13 cellular contexts compared by ENCODE assay signal in the genomic region with DNA sequence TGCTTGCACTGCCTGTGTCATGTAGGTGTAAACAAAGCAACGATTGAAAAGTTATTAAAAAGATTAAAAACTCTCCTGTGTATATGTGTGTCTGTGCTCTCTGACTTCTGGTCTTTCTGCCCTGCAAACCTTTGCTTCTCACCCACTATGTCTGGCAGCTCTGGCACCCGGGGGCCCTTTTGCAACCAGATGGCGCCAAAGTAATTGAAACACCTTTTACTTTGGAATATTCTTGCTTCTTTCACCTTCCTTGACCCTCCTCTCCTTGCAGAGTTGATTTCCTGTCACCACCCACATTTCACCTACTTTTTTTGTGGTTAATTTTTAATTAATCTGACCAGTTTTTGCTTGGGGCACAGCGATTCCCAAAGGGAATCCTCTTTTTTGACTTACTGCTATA.
A peak's percentile ranks its signal among the peaks of the same experiment; 100 is the strongest.
DNase-seq lines count a peak whose midpoint lies in the region; ATAC-seq and TF ChIP-seq lines count a peak whose summit lies in the region.
"Had no signal": no experiment of that assay in that cellular context is flagged by ENCODE, and none has a peak within 500 bp of the region (broad histone marks: within the 10 kb centered on the region; RNA-seq: fewer than 3 reads in every experiment).

No MANE protein-coding gene starts in this region.

- H3K27me3 ChIP-seq in PC-9 (ENCODE audit: insufficient read depth, low read depth) = no peaks in the 10 kb centered on the region
- H3K27me3 ChIP-seq in transverse colon = no peaks in the 10 kb centered on the region
- H3K27me3 ChIP-seq: vagina had no signal

- WGBS in transverse colon (ENCODE audit: low coverage in 1 of 2), 2 donors = 18 to 33% methylated on average over 4 of the region's 4 CpGs

- H3K9me2 ChIP-seq in PC-9 (ENCODE audit: insufficient read depth) = no peaks in the 10 kb centered on the region

- intact Hi-C loops in activated CD8-positive, alpha-beta T cell treated with anti-CD3 and anti-CD28 coated beads for 36 hours (cut with micrococcal nuclease) = no loop called here
- intact Hi-C loops in PC-9 (cut with micrococcal nuclease; ENCODE audit: unreplicated experiment) (loop anchor here (5.0 to 10.0 kb wide), 5 partner anchors 83 to 1363 kb away; no protein-coding TSS in a partner anchor), transverse colon (cut with DNase I; ENCODE audit: low total_unique reads) (no loop called here)

- POLR2A ChIA-PET in activated CD8-positive, alpha-beta T cell treated with anti-CD3 and anti-CD28 coated beads for 36 hours (lab: Charles Lee) = no interaction called here
- POLR2A ChIA-PET in activated CD8-positive, alpha-beta T cell treated with anti-CD3 and anti-CD28 coated beads, Interleukin-2, amount 10 ng/mL, durations not matched to agents 7 days and 5 days (lab: Charles Lee) = no interaction called here
- POLR2A ChIA-PET in PC-9 (lab: Charles Lee; ENCODE audit: unreplicated experiment) = interaction anchor here (0.7 kb wide), 1 partner anchor 373 kb away, joined by 4 read pairs; no protein-coding TSS in a partner anchor

- peak overlapping the region; percentile 63 for H3K4me2 ChIP-seq in PC-9

- in situ Hi-C loops in transverse colon (cut with MboI; ENCODE audit: low pct_ligation_motif_present in 1 of 4, low pct_unique_long_range_greater_than_20kb in 1 of 4, low sequenced_read_pairs in 3 of 4) = loop anchor here in 2 of 4 donors (5.0 kb wide), 1 partner anchor 746 kb away; no protein-coding TSS in a partner anchor

- ATAC-seq in activated CD8-positive, alpha-beta T cell treated with anti-CD3 and anti-CD28 coated beads for 36 hours = no peak
- ATAC-seq in activated CD8-positive, alpha-beta T cell treated with anti-CD3 and anti-CD28 coated beads, Interleukin-2, amount 10 ng/mL, durations not matched to agents 7 days and 5 days = no peak

- CTCF ChIA-PET in activated CD8-positive, alpha-beta T cell treated with anti-CD3 and anti-CD28 coated beads for 36 hours (lab: Charles Lee) = interaction anchor here (1.0 to 2.5 kb wide), 17 partner anchors 9 to 761 kb away, joined by 3 to 27 read pairs (median 6); a partner anchor contains a TSS
- CTCF ChIA-PET in activated CD8-positive, alpha-beta T cell treated with anti-CD3 and anti-CD28 coated beads, Interleukin-2, amount 10 ng/mL, durations not matched to agents 7 days and 5 days (lab: Charles Lee) = interaction anchor here (1.0 to 2.5 kb wide), 8 partner anchors 8 to 791 kb away, joined by 3 to 38 read pairs (median 8); a partner anchor contains a TSS
- CTCF ChIA-PET in PC-9 (lab: Charles Lee) = interaction anchor here (0.6 to 1.3 kb wide), 2 partner anchors 478 to 747 kb away, joined by 3 to 6 read pairs; no protein-coding TSS in a partner anchor

- H3K79me2 ChIP-seq in PC-9 (ENCODE audit: low read depth) = no peaks in the 10 kb centered on the region

- no peak overlapping the region for H3K27ac Mint-ChIP-seq in activated CD8-positive, alpha-beta T cell treated with anti-CD3 and anti-CD28 coated beads for 36 hours
- no peak overlapping the region for H3K27ac Mint-ChIP-seq in activated CD8-positive, alpha-beta T cell treated with anti-CD3 and anti-CD28 coated beads, Interleukin-2, amount 10 ng/mL, durations not matched to agents 7 days and 5 days
- H3K27ac Mint-ChIP-seq: B cell had no signal

- TF ChIP-seq EP300 in transverse colon (IDR thresholded peaks at IDR 0.05; ENCODE audit: low read depth) = no peak

- no peaks in the 10 kb centered on the region for H3K36me3 Mint-ChIP-seq in activated CD8-positive, alpha-beta T cell treated with anti-CD3 and anti-CD28 coated beads for 36 hours (ENCODE audit: low read depth)
- no peaks in the 10 kb centered on the region for H3K36me3 Mint-ChIP-seq in activated CD8-positive, alpha-beta T cell treated with anti-CD3 and anti-CD28 coated beads, Interleukin-2, amount 10 ng/mL, durations not matched to agents 7 days and 5 days (ENCODE audit: low read depth)

- H3K9me3 ChIP-seq in PC-9 (ENCODE audit: insufficient read depth, low read depth) (0 out of 2 replicates have a peak, but pooled peaks cover 3% of the 10 kb centered on the region), transverse colon (no peaks in the 10 kb centered on the region)
- H3K9me3 ChIP-seq: vagina had no signal

- H3K4me3 ChIP-seq in PC-9 (no peak overlapping the region), transverse colon (no peak overlapping the region)
- H3K4me3 ChIP-seq: vagina had no signal

- H3K27ac ChIP-seq in PC-9 (peak overlapping the region; percentile 89), transverse colon (peak overlapping the region in 1 of 4 donors; percentile 41)
- H3K27ac ChIP-seq: vagina had no signal

- BruUV-seq in PC-9 (replicated peaks; lab: Mats Ljungman, UMichigan) = no TSS peak

- H3K4me1 ChIP-seq in PC-9 (replicated peaks; ENCODE audit: insufficient read depth) (peaks cover 43% of the 10 kb centered on the region), transverse colon (peaks cover 0 to 16% (median 3%) of the 10 kb centered on the region in 4 donors)

- peaks cover 35% of the 10 kb centered on the region for H3F3A ChIP-seq in PC-9 (ENCODE audit: insufficient read depth, low read depth)

- TF ChIP-seq CTCF in activated CD8-positive, alpha-beta T cell treated with anti-CD3 and anti-CD28 coated beads for 36 hours (IDR thresholded peaks at IDR 0.05) = no peak
- TF ChIP-seq CTCF in PC-9 (conservative IDR thresholded peaks at IDR 0.05) (no peak), transverse colon (IDR thresholded peaks at IDR 0.05) (no peak)

- TF ChIP-seq POLR2A in transverse colon (IDR thresholded peaks at IDR 0.05) = no peak

- no peak overlapping the region for H2AFZ ChIP-seq in PC-9

- H3K4me3 Mint-ChIP-seq in activated CD8-positive, alpha-beta T cell treated with anti-CD3 and anti-CD28 coated beads for 36 hours = no peak overlapping the region
- H3K4me3 Mint-ChIP-seq in activated CD8-positive, alpha-beta T cell treated with anti-CD3 and anti-CD28 coated beads, Interleukin-2, amount 10 ng/mL, durations not matched to agents 7 days and 5 days = no peak overlapping the region
- H3K4me3 Mint-ChIP-seq: B cell; central memory CD8-positive, alpha-beta T cell had no signal

- H3K4me1 Mint-ChIP-seq in activated CD8-positive, alpha-beta T cell treated with anti-CD3 and anti-CD28 coated beads for 36 hours (ENCODE audit: low read depth) = no peaks in the 10 kb centered on the region
- H3K4me1 Mint-ChIP-seq in activated CD8-positive, alpha-beta T cell treated with anti-CD3 and anti-CD28 coated beads, Interleukin-2, amount 10 ng/mL, durations not matched to agents 7 days and 5 days (ENCODE audit: low read depth) = no peaks in the 10 kb centered on the region
- H3K4me1 Mint-ChIP-seq: B cell; central memory CD8-positive, alpha-beta T cell had no signal

- peak; percentile 5 for DNase-seq in activated CD8-positive, alpha-beta T cell treated with anti-CD3 and anti-CD28 coated beads for 36 hours
- DNase-seq in activated CD8-positive, alpha-beta T cell treated with anti-CD3 and anti-CD28 coated beads, Interleukin-2, amount 10 ng/mL, durations not matched to agents 7 days and 5 days = no peak
- DNase-seq in PC-9 (peak; percentile 15 to 40), glomerular visceral epithelial cell (ENCODE audit: extremely low spot score) (peak; percentile 40), transverse colon (peak; percentile 25), CD1c-positive myeloid dendritic cell (ENCODE audit: extremely low spot score) (no peak), NCI-H446 (lab: John Stamatoyannopoulos, UW) (no peak), hepatic stellate cell (ENCODE audit: low spot score) (no peak)
- DNase-seq: GOT3, T-helper 1 cell had no signal

- H3K36me3 ChIP-seq in PC-9 (ENCODE audit: low read depth) (peaks cover 3% of the 10 kb centered on the region; the same call in 1 of the 2 replicates), transverse colon (no peaks in the 10 kb centered on the region)

- H4K20me1 ChIP-seq in PC-9 (ENCODE audit: insufficient read depth) = no peaks in the 10 kb centered on the region

- no peaks in the 10 kb centered on the region for H3K9me3 Mint-ChIP-seq in activated CD8-positive, alpha-beta T cell treated with anti-CD3 and anti-CD28 coated beads for 36 hours
- H3K9me3 Mint-ChIP-seq in activated CD8-positive, alpha-beta T cell treated with anti-CD3 and anti-CD28 coated beads, Interleukin-2, amount 10 ng/mL, durations not matched to agents 7 days and 5 days (ENCODE audit: insufficient read depth) = no peaks in the 10 kb centered on the region
- H3K9me3 Mint-ChIP-seq: central memory CD8-positive, alpha-beta T cell had no signal

- H3K27me3 Mint-ChIP-seq in activated CD8-positive, alpha-beta T cell treated with anti-CD3 and anti-CD28 coated beads for 36 hours = peaks cover 10% of the 10 kb centered on the region
- peaks cover 6% of the 10 kb centered on the region for H3K27me3 Mint-ChIP-seq in activated CD8-positive, alpha-beta T cell treated with anti-CD3 and anti-CD28 coated beads, Interleukin-2, amount 10 ng/mL, durations not matched to agents 7 days and 5 days (ENCODE audit: low read depth)

Comparison
In these comparisons a context has a peak if more than half of its experiments do, and no peak if none do; other contexts are left out.
1. DNase-seq: peak in activated CD8-positive, alpha-beta T cell treated with anti-CD3 and anti-CD28 coated beads for 36 hours (single experiment), PC-9 (2 of 2), glomerular visceral epithelial cell (single experiment) and transverse colon (single experiment); none in activated CD8-positive, alpha-beta T cell treated with anti-CD3 and anti-CD28 coated beads, Interleukin-2, amount 10 ng/mL, durations not matched to agents 7 days and 5 days (single experiment), CD1c-positive myeloid dendritic cell (single experiment), NCI-H446 (0 of 2) and hepatic stellate cell (single experiment).